Comparison of ENCODE assay signal across 25 cellular contexts in genomic region chr5:108917596-108917995, GRCh38.
DNase-seq lines count a peak whose midpoint lies in the region; ATAC-seq, FAIRE-seq and TF ChIP-seq lines count a peak whose summit lies in the region.
"Had no signal": no experiment of that assay in that cellular context is flagged by ENCODE, and none has a peak within 500 bp of the region (broad histone marks: within the 10 kb centered on the region; RNA-seq: fewer than 3 reads in every experiment).

No MANE protein-coding gene starts in this region.

- no peak for FAIRE-seq in bronchial epithelial cell (lab: Jason Lieb, UNC)
- FAIRE-seq in keratinocyte (lab: Jason Lieb, UNC), result peak; percentile 69
- FAIRE-seq: colon had no signal

- H3K4me3 Mint-ChIP-seq in stimulated activated memory B cell treated with anti-CD40 and anti-IgM and Interleukin-4, amounts not matched to agents 10 μg/mL and 1 μg/mL and 100 μg/mL, for 72 hours, result no peak overlapping the region
- no peak overlapping the region for H3K4me3 Mint-ChIP-seq in activated CD4-positive, alpha-beta T cell treated with anti-CD3 and anti-CD28 coated beads, Interleukin-2, amount 10 ng/mL, durations not matched to agents 7 days and 5 days
- H3K4me3 Mint-ChIP-seq in activated naive CD4-positive, alpha-beta T cell treated with anti-CD3 and anti-CD28 coated beads, Interleukin-2, amount 10 ng/mL, durations not matched to agents 7 days and 5 days, result no peak overlapping the region
- H3K4me3 Mint-ChIP-seq: activated CD4-positive, alpha-beta T cell treated with anti-CD3 and anti-CD28 coated beads for 36 hours; activated naive CD8-positive, alpha-beta T cell treated with anti-CD3 and anti-CD28 coated beads, Interleukin-2, amount 50 U/mL, for 24 hours; brain; naive thymus-derived CD4-positive, alpha-beta T cell had no signal

- H3K36me3 Mint-ChIP-seq in stimulated activated memory B cell treated with anti-CD40 and anti-IgM and Interleukin-4, amounts not matched to agents 10 μg/mL and 1 μg/mL and 100 μg/mL, for 72 hours, result peaks cover 11% of the 10 kb centered on the region
- no peaks in the 10 kb centered on the region for H3K36me3 Mint-ChIP-seq in activated CD4-positive, alpha-beta T cell treated with anti-CD3 and anti-CD28 coated beads, Interleukin-2, amount 10 ng/mL, durations not matched to agents 7 days and 5 days (ENCODE audit: low read depth)
- no peaks in the 10 kb centered on the region for H3K36me3 Mint-ChIP-seq in activated naive CD4-positive, alpha-beta T cell treated with anti-CD3 and anti-CD28 coated beads, Interleukin-2, amount 10 ng/mL, durations not matched to agents 7 days and 5 days

- no peaks in the 10 kb centered on the region for H3K27me3 Mint-ChIP-seq in stimulated activated memory B cell treated with anti-CD40 and anti-IgM and Interleukin-4, amounts not matched to agents 10 μg/mL and 1 μg/mL and 100 μg/mL, for 72 hours
- no peaks in the 10 kb centered on the region for H3K27me3 Mint-ChIP-seq in activated CD4-positive, alpha-beta T cell treated with anti-CD3 and anti-CD28 coated beads, Interleukin-2, amount 10 ng/mL, durations not matched to agents 7 days and 5 days
- H3K27me3 Mint-ChIP-seq in activated naive CD4-positive, alpha-beta T cell treated with anti-CD3 and anti-CD28 coated beads, Interleukin-2, amount 10 ng/mL, durations not matched to agents 7 days and 5 days, result no peaks in the 10 kb centered on the region
- H3K27me3 Mint-ChIP-seq: activated CD4-positive, alpha-beta T cell treated with anti-CD3 and anti-CD28 coated beads for 36 hours; activated naive CD8-positive, alpha-beta T cell treated with anti-CD3 and anti-CD28 coated beads, Interleukin-2, amount 50 U/mL, for 24 hours; brain; naive thymus-derived CD4-positive, alpha-beta T cell had no signal

- CTCF ChIA-PET in activated CD4-positive, alpha-beta T cell treated with anti-CD3 and anti-CD28 coated beads, Interleukin-2, amount 10 ng/mL, durations not matched to agents 7 days and 5 days (lab: Charles Lee), result interaction anchor here (1.1 kb wide), 1 partner anchor 11 kb away, joined by 3 read pairs; no protein-coding TSS in a partner anchor
- CTCF ChIA-PET in activated naive CD4-positive, alpha-beta T cell treated with anti-CD3 and anti-CD28 coated beads, Interleukin-2, amount 10 ng/mL, durations not matched to agents 7 days and 5 days (lab: Charles Lee), result interaction anchor here (1.1 kb wide), 1 partner anchor 771 kb away, joined by 3 read pairs; no protein-coding TSS in a partner anchor

- no peaks in the 10 kb centered on the region for H3K79me2 ChIP-seq in keratinocyte (ENCODE audit: control insufficient read depth, insufficient read depth, low read length)

- DNase-seq in NCI-H226 (peak; percentile 52), bronchial epithelial cell (ENCODE audit: low read depth) (peak; percentile 72), keratinocyte (ENCODE audit: low read depth, low spot score) (peak; percentile 4), occipital lobe (lab: John Stamatoyannopoulos, UW) (no peak)
- no peak for DNase-seq in activated CD4-positive, alpha-beta T cell treated with anti-CD3 and anti-CD28 coated beads, Interleukin-2, amount 10 ng/mL, durations not matched to agents 7 days and 5 days
- no peak for DNase-seq in activated naive CD4-positive, alpha-beta T cell treated with anti-CD3 and anti-CD28 coated beads, Interleukin-2, amount 10 ng/mL, durations not matched to agents 7 days and 5 days
- DNase-seq: activated CD4-positive, alpha-beta T cell treated with anti-CD3 and anti-CD28 coated beads for 36 hours; activated CD8-positive, alpha-beta memory T cell treated with anti-CD3 and anti-CD28 coated beads for 24 hours; activated gamma-delta T cell; activated naive CD8-positive, alpha-beta T cell treated with anti-CD3 and anti-CD28 coated beads, Interleukin-2, amount 50 U/mL, for 24 hours; activated T-cell treated with anti-CD3 and anti-CD28 coated beads, Interleukin-2, amount 50 U/mL, for 1 hour; effector memory CD4-positive, alpha-beta T cell; naive thymus-derived CD4-positive, alpha-beta T cell; NCI-H2081; NCI-H510A; NK-92 treated with Interleukin-12 subunit alpha and Interleukin-12 subunit beta, amount 100 ng/mL, for 24 hours; SJCRH30; stimulated activated naive CD4-positive, alpha-beta T cell; T-helper 1 cell; testis had no signal

- H3K27me3 ChIP-seq in bronchial epithelial cell (ENCODE audit: control insufficient read depth, insufficient read depth, low read length) (no peaks in the 10 kb centered on the region), keratinocyte (ENCODE audit: control insufficient read depth, extremely low read depth, insufficient read depth, low read length) (no peaks in the 10 kb centered on the region)
- H3K27me3 ChIP-seq: SJCRH30, testis had no signal

- dilution Hi-C loops in keratinocyte (cut with MboI; ENCODE audit: extremely low pct_ligation_motif_present, low sequenced_read_pairs), result no loop called here

- H3K9me3 Mint-ChIP-seq in stimulated activated memory B cell treated with anti-CD40 and anti-IgM and Interleukin-4, amounts not matched to agents 10 μg/mL and 1 μg/mL and 100 μg/mL, for 72 hours, result no peaks in the 10 kb centered on the region
- H3K9me3 Mint-ChIP-seq in activated CD4-positive, alpha-beta T cell treated with anti-CD3 and anti-CD28 coated beads, Interleukin-2, amount 10 ng/mL, durations not matched to agents 7 days and 5 days, result no peaks in the 10 kb centered on the region
- no peaks in the 10 kb centered on the region for H3K9me3 Mint-ChIP-seq in activated naive CD4-positive, alpha-beta T cell treated with anti-CD3 and anti-CD28 coated beads, Interleukin-2, amount 10 ng/mL, durations not matched to agents 7 days and 5 days
- H3K9me3 Mint-ChIP-seq: activated naive CD8-positive, alpha-beta T cell treated with anti-CD3 and anti-CD28 coated beads, Interleukin-2, amount 50 U/mL, for 24 hours; brain had no signal

- H3K9me1 ChIP-seq in keratinocyte (ENCODE audit: control insufficient read depth, extremely low read depth, insufficient read depth, low read length), result no peaks in the 10 kb centered on the region

- peak overlapping the region; percentile 33 for H3K27ac ChIP-seq in keratinocyte (ENCODE audit: control insufficient read depth, insufficient read depth, low read length)
- H3K27ac ChIP-seq: SJCRH30, testis had no signal

- peak overlapping the region; percentile 9 for H3K4me2 ChIP-seq in keratinocyte (ENCODE audit: control insufficient read depth, extremely low read depth, insufficient read depth, low read depth, low read length)

- H3K36me3 ChIP-seq in bronchial epithelial cell (ENCODE audit: control insufficient read depth, insufficient read depth, low read length), result no peaks in the 10 kb centered on the region
- no peaks in the 10 kb centered on the region for H3K36me3 ChIP-seq in keratinocyte (ENCODE audit: control insufficient read depth in 2 of 2, extremely low read depth in 1 of 2, insufficient read depth in 2 of 2, low read length in 2 of 2)
- H3K36me3 ChIP-seq: SJCRH30 had no signal

- H3K4me1 ChIP-seq in keratinocyte (ENCODE audit: control insufficient read depth, extremely low read depth, insufficient read depth, low read length), result peaks cover 12% of the 10 kb centered on the region
- H3K4me1 ChIP-seq: SJCRH30, testis had no signal

- ATAC-seq in stimulated activated memory B cell treated with anti-CD40 and anti-IgM and Interleukin-4, amounts not matched to agents 10 μg/mL and 1 μg/mL and 100 μg/mL, for 72 hours, result no peak
- ATAC-seq: activated CD4-positive, alpha-beta T cell treated with anti-CD3 and anti-CD28 coated beads for 36 hours; activated naive CD8-positive, alpha-beta T cell treated with anti-CD3 and anti-CD28 coated beads, Interleukin-2, amount 50 U/mL, for 24 hours; HCT116; naive thymus-derived CD4-positive, alpha-beta T cell; Panc1 had no signal

- H3K9me3 ChIP-seq in keratinocyte (ENCODE audit: control insufficient read depth, low read depth, low read length), result no peaks in the 10 kb centered on the region
- H3K9me3 ChIP-seq: SJCRH30, testis had no signal

- no peaks in the 10 kb centered on the region for H3K4me1 Mint-ChIP-seq in stimulated activated memory B cell treated with anti-CD40 and anti-IgM and Interleukin-4, amounts not matched to agents 10 μg/mL and 1 μg/mL and 100 μg/mL, for 72 hours
- H3K4me1 Mint-ChIP-seq in activated CD4-positive, alpha-beta T cell treated with anti-CD3 and anti-CD28 coated beads, Interleukin-2, amount 10 ng/mL, durations not matched to agents 7 days and 5 days, result no peaks in the 10 kb centered on the region
- H3K4me1 Mint-ChIP-seq in activated naive CD4-positive, alpha-beta T cell treated with anti-CD3 and anti-CD28 coated beads, Interleukin-2, amount 10 ng/mL, durations not matched to agents 7 days and 5 days, result no peaks in the 10 kb centered on the region
- H3K4me1 Mint-ChIP-seq: activated CD4-positive, alpha-beta T cell treated with anti-CD3 and anti-CD28 coated beads for 36 hours; activated naive CD8-positive, alpha-beta T cell treated with anti-CD3 and anti-CD28 coated beads, Interleukin-2, amount 50 U/mL, for 24 hours; naive thymus-derived CD4-positive, alpha-beta T cell had no signal

- H2AFZ ChIP-seq in keratinocyte (ENCODE audit: control insufficient read depth, low read length), result peak overlapping the region; percentile 54

- H3K4me3 ChIP-seq in bronchial epithelial cell (ENCODE audit: low read depth, low read length), result no peak overlapping the region
- H3K4me3 ChIP-seq in keratinocyte (ENCODE audit: control insufficient read depth in 2 of 3, extremely low read depth in 1 of 3, insufficient read depth in 2 of 3, low read depth in 1 of 3, low read length in 3 of 3), result no peak overlapping the region
- H3K4me3 ChIP-seq: SJCRH30, testis had no signal

- no peak overlapping the region for H3K9ac ChIP-seq in keratinocyte (ENCODE audit: control insufficient read depth, extremely low read depth, insufficient read depth, low read length)

- H4K20me1 ChIP-seq in keratinocyte (ENCODE audit: control insufficient read depth, extremely low read depth, insufficient read depth, low read length), result no peaks in the 10 kb centered on the region

- no peak for TF ChIP-seq CTCF in bronchial epithelial cell (IDR thresholded peaks at IDR 0.05; ENCODE audit: insufficient read depth, low read length, severe bottlenecking)
- no peak for TF ChIP-seq CTCF in keratinocyte (optimal IDR thresholded peaks at IDR 0.05 in 1 of 3, IDR thresholded peaks at IDR 0.05 in 1 of 3, conservative IDR thresholded peaks at IDR 0.05 in 1 of 3; ENCODE audit: extremely low read depth in 1 of 3, insufficient read depth in 2 of 3, low read length in 3 of 3)

- POLR2A ChIA-PET in activated CD4-positive, alpha-beta T cell treated with anti-CD3 and anti-CD28 coated beads, Interleukin-2, amount 10 ng/mL, durations not matched to agents 7 days and 5 days (lab: Charles Lee), result no interaction called here

- peak overlapping the region; percentile 33 for H3K27ac Mint-ChIP-seq in stimulated activated memory B cell treated with anti-CD40 and anti-IgM and Interleukin-4, amounts not matched to agents 10 μg/mL and 1 μg/mL and 100 μg/mL, for 72 hours
- H3K27ac Mint-ChIP-seq in activated CD4-positive, alpha-beta T cell treated with anti-CD3 and anti-CD28 coated beads, Interleukin-2, amount 10 ng/mL, durations not matched to agents 7 days and 5 days, result no peak overlapping the region
- H3K27ac Mint-ChIP-seq in activated naive CD4-positive, alpha-beta T cell treated with anti-CD3 and anti-CD28 coated beads, Interleukin-2, amount 10 ng/mL, durations not matched to agents 7 days and 5 days, result no peak overlapping the region
- H3K27ac Mint-ChIP-seq: activated CD4-positive, alpha-beta T cell treated with anti-CD3 and anti-CD28 coated beads for 36 hours; activated naive CD8-positive, alpha-beta T cell treated with anti-CD3 and anti-CD28 coated beads, Interleukin-2, amount 50 U/mL, for 24 hours; brain; naive thymus-derived CD4-positive, alpha-beta T cell had no signal

Comparison
In these comparisons a context has a peak if more than half of its experiments do, and no peak if none do; other contexts are left out.
1. DNase-seq: peak in NCI-H226 (single experiment), bronchial epithelial cell (single experiment) and keratinocyte (single experiment); none in activated CD4-positive, alpha-beta T cell treated with anti-CD3 and anti-CD28 coated beads, Interleukin-2, amount 10 ng/mL, durations not matched to agents 7 days and 5 days (single experiment), occipital lobe (single experiment) and activated naive CD4-positive, alpha-beta T cell treated with anti-CD3 and anti-CD28 coated beads, Interleukin-2, amount 10 ng/mL, durations not matched to agents 7 days and 5 days (single experiment).